In genomic region chrX:72305286-72306084, GRCh38 we compare ENCODE assay signal across 8 cellular contexts. TPM values are rescaled to one million over a fixed set of nuclear protein-coding genes. Genes with fewer than 3 reads are reported as not detected.
DNase-seq lines count a peak whose midpoint lies in the region; ATAC-seq and TF ChIP-seq lines count a peak whose summit lies in the region.

CITED1 (minus strand) TSS chrX:72305914; CDS start chrX:72302869, 3,045 bp downstream.

- no peak within 1 kb of the TSS for H3K27ac ChIP-seq in Panc1 (ENCODE audit: low read length)

- H3K4me3 ChIP-seq in GM12875 (ENCODE audit: low read depth, low read length) (peak within 1 kb of the TSS; percentile 41), Panc1 (ENCODE audit: low read depth in 2 of 2, low read length in 2 of 2) (peak within 1 kb of the TSS; percentile 44 to 62)

- TF ChIP-seq CTCF in GM12875 (IDR thresholded peaks at IDR 0.05; ENCODE audit: borderline replicate concordance, insufficient read depth, low read depth, low read length): no peak
- TF ChIP-seq CTCF in Panc1 (IDR thresholded peaks at IDR 0.05): no peak

- POLR2A ChIA-PET in Panc1 (lab: Charles Lee): no interaction called here

- DNase-seq in Panc1 (ENCODE audit: low read depth, low spot score): no peak
- peak; percentile 11 for DNase-seq in cerebellum (ENCODE audit: low spot score)
- DNase-seq in myocyte (ENCODE audit: low read depth): peak; percentile 11
- no peak for DNase-seq in amniotic stem cell (lab: John Stamatoyannopoulos, UW)

- in situ Hi-C loops in Panc1 (cut with HindIII; ENCODE audit: low pct_unique_long_range_greater_than_20kb, low sequenced_read_pairs): no loop called here

- peaks cover 4% of the 10 kb centered on the region for H3K4me1 ChIP-seq in Panc1 (ENCODE audit: control insufficient read depth, insufficient read depth, low read length)

- no peaks in the 10 kb centered on the region; the same call in 1 of the 2 replicates for H3K27me3 ChIP-seq in Panc1 (ENCODE audit: control insufficient read depth, insufficient read depth, low read length)

- ATAC-seq in Panc1 (peak; percentile 34), HG03520 (IDR thresholded peaks at IDR 0.05; ENCODE audit: unreplicated experiment) (no peak), HG02870 (IDR thresholded peaks at IDR 0.05; ENCODE audit: unreplicated experiment) (no peak), HG03280 (IDR thresholded peaks at IDR 0.05; ENCODE audit: unreplicated experiment) (no peak)

- no peaks in the 10 kb centered on the region for H3K9me3 ChIP-seq in Panc1 (ENCODE audit: control insufficient read depth, insufficient read depth, low read depth, low read length)

- H3K36me3 ChIP-seq in Panc1 (ENCODE audit: control insufficient read depth, insufficient read depth, low read length): no peaks in the 10 kb centered on the region

- BruUV-seq in Panc1 (replicated peaks; lab: Mats Ljungman, UMichigan): no TSS peak

- CTCF ChIA-PET in Panc1 (lab: Charles Lee): interaction anchor here (0.6 kb wide), 2 partner anchors 124 to 174 kb away, joined by 3 to 4 read pairs; partner anchors contain the start of gene RTL5

- intact Hi-C loops in Panc1 (cut with micrococcal nuclease; ENCODE audit: unreplicated experiment): no loop called here

RNA-seq across cellular contexts. Expression of gene CITED1, which starts in this region (rescaled TPM):
- total RNA-seq in Panc1 (2021; ENCODE audit: unreplicated experiment) (0.36 TPM), cerebellum (3.9 TPM), myocyte (1.5 and 1.7 TPM in 2 replicates)
- 0.75 TPM for polyA plus RNA-seq in Panc1 (2012; ENCODE audit: insufficient read length)
- polyA plus RNA-seq in myocyte (2012): 0.61 TPM

Comparison
In these comparisons a context has a peak if more than half of its experiments do, and no peak if none do; other contexts are left out.
1. Peak in ATAC-seq and H3K4me3 ChIP-seq in Panc1; RNA of the gene not detected or under 1 TPM.
2. DNase-seq: peak in cerebellum (single experiment) and myocyte (single experiment); none in Panc1 (single experiment) and amniotic stem cell (single experiment).